ENCODE assay signal across 1 cellular context in the genomic region with DNA sequence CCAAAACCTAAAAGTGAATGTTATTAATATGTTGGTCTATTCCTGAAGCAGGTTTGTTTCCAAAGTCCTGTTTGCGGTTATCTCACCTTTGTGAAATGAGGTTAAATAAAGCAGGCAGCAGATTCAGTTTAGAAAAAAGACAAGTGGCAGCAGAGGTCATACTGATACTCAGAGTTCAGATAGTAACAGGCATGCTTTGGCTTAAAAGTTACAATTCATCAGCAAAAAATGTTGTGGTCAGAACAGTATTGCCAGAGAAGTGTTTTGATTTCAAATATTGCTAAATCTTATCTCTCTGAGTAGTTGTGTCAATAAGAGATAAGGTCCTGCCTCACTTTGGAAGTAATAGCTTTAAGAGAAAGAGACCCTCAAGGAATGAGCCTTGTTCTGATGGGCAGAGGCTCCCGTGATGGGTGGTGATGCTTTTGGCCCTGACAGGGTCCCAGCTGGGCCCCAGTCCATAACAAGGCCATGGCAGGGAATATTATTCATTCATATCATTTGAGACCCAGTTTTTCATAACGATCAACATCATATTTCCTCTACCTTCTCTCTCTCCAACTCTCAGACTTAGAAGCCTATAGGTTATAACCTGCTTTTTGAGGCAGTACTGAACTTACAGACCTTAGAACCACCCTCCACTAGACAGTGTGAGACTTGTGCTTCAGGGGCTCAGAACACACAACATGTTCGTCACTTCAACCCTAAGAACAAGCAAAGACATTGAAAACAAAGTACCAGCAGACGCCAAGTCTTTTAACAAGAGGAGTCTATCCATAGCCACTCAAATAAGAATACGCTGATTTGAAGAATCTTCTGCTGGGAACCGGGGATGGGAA.
TF ChIP-seq lines count a peak whose summit lies in the region.

No MANE protein-coding gene starts in this region.

TF ChIP-seq in A549, 52 proteins besides CTCF, POLR2A, EP300 and RAD21 (continued from another document):
- TF ChIP-seq, protein P1, sequence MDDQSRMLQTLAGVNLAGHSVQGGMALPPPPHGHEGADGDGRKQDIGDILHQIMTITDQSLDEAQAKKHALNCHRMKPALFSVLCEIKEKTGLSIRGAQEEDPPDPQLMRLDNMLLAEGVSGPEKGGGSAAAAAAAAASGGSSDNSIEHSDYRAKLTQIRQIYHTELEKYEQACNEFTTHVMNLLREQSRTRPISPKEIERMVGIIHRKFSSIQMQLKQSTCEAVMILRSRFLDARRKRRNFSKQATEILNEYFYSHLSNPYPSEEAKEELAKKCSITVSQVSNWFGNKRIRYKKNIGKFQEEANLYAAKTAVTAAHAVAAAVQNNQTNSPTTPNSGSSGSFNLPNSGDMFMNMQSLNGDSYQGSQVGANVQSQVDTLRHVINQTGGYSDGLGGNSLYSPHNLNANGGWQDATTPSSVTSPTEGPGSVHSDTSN (IDR thresholded peaks at IDR 0.05): no peak
- no peak for TF ChIP-seq ZC3H11A (IDR thresholded peaks at IDR 0.05)
- TF ChIP-seq, protein P2, sequence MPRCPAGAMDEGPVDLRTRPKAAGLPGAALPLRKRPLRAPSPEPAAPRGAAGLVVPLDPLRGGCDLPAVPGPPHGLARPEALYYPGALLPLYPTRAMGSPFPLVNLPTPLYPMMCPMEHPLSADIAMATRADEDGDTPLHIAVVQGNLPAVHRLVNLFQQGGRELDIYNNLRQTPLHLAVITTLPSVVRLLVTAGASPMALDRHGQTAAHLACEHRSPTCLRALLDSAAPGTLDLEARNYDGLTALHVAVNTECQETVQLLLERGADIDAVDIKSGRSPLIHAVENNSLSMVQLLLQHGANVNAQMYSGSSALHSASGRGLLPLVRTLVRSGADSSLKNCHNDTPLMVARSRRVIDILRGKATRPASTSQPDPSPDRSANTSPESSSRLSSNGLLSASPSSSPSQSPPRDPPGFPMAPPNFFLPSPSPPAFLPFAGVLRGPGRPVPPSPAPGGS (IDR thresholded peaks at IDR 0.05): peak; percentile 97; the same call in 2 of the 3 replicates
- TF ChIP-seq RARB (CRISPR knock-in tag; IDR thresholded peaks at IDR 0.05): 0 out of 2 replicates have a peak, but pooled peaks have one; percentile 46
- no peak for TF ChIP-seq TFCP2L1 (CRISPR knock-in tag; IDR thresholded peaks at IDR 0.05)
- TF ChIP-seq FOSB (CRISPR knock-in tag; IDR thresholded peaks at IDR 0.05): no peak
- TF ChIP-seq, protein P3, sequence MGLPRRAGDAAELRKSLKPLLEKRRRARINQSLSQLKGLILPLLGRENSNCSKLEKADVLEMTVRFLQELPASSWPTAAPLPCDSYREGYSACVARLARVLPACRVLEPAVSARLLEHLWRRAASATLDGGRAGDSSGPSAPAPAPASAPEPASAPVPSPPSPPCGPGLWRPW (IDR thresholded peaks at IDR 0.05): peak; percentile 76; the same call in 1 of the 2 replicates
- peak; percentile 88; a peak in 4 of 5 replicates for TF ChIP-seq JUN (IDR thresholded peaks at IDR 0.05)
- no peak for TF ChIP-seq HEYL (CRISPR knock-in tag; IDR thresholded peaks at IDR 0.05)
- TF ChIP-seq, protein P4, sequence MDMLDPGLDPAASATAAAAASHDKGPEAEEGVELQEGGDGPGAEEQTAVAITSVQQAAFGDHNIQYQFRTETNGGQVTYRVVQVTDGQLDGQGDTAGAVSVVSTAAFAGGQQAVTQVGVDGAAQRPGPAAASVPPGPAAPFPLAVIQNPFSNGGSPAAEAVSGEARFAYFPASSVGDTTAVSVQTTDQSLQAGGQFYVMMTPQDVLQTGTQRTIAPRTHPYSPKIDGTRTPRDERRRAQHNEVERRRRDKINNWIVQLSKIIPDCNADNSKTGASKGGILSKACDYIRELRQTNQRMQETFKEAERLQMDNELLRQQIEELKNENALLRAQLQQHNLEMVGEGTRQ (IDR thresholded peaks at IDR 0.05): no peak
- TF ChIP-seq, protein P5, sequence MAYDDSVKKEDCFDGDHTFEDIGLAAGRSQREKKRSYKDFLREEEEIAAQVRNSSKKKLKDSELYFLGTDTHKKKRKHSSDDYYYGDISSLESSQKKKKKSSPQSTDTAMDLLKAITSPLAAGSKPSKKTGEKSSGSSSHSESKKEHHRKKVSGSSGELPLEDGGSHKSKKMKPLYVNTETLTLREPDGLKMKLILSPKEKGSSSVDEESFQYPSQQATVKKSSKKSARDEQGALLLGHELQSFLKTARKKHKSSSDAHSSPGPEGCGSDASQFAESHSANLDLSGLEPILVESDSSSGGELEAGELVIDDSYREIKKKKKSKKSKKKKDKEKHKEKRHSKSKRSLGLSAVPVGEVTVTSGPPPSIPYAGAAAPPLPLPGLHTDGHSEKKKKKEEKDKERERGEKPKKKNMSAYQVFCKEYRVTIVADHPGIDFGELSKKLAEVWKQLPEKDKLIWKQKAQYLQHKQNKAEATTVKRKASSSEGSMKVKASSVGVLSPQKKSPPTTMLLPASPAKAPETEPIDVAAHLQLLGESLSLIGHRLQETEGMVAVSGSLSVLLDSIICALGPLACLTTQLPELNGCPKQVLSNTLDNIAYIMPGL (CRISPR knock-in tag; IDR thresholded peaks at IDR 0.05; ENCODE audit: borderline replicate concordance): no peak
- TF ChIP-seq MYC (IDR thresholded peaks at IDR 0.05; ENCODE audit: borderline replicate concordance, low read length): no peak
- TF ChIP-seq, protein P6, sequence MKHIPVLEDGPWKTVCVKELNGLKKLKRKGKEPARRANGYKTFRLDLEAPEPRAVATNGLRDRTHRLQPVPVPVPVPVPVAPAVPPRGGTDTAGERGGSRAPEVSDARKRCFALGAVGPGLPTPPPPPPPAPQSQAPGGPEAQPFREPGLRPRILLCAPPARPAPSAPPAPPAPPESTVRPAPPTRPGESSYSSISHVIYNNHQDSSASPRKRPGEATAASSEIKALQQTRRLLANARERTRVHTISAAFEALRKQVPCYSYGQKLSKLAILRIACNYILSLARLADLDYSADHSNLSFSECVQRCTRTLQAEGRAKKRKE (CRISPR knock-in tag; IDR thresholded peaks at IDR 0.05; ENCODE audit: low read depth): no peak
- TF ChIP-seq TP53 (CRISPR knock-in tag; IDR thresholded peaks at IDR 0.05): no peak
- TF ChIP-seq CBX2 (IDR thresholded peaks at IDR 0.05; ENCODE audit: borderline replicate concordance, low read depth): no peak
- peak; percentile 66; the same call in 1 of the 2 replicates for TF ChIP-seq FOXS1 (CRISPR knock-in tag; IDR thresholded peaks at IDR 0.05)
- TF ChIP-seq PHF8 (IDR thresholded peaks at IDR 0.05; ENCODE audit: borderline replicate concordance, low read depth): no peak
- TF ChIP-seq ZSCAN20 (CRISPR knock-in tag; IDR thresholded peaks at IDR 0.05): no peak
- TF ChIP-seq, protein P7, sequence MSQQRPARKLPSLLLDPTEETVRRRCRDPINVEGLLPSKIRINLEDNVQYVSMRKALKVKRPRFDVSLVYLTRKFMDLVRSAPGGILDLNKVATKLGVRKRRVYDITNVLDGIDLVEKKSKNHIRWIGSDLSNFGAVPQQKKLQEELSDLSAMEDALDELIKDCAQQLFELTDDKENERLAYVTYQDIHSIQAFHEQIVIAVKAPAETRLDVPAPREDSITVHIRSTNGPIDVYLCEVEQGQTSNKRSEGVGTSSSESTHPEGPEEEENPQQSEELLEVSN (IDR thresholded peaks at IDR 0.05; ENCODE audit: borderline replicate concordance, low read depth): no peak
- no peak for TF ChIP-seq KDM5A (IDR thresholded peaks at IDR 0.05)
- TF ChIP-seq BHLHE40 (IDR thresholded peaks at IDR 0.05; ENCODE audit: low read depth, low read length): no peak
- TF ChIP-seq EHF (CRISPR knock-in tag; IDR thresholded peaks at IDR 0.05): no peak
- peak; percentile 54; the same call in 2 of the 3 replicates for TF ChIP-seq SMC3 (IDR thresholded peaks at IDR 0.05)
- no peak for TF ChIP-seq HOXB13 (CRISPR knock-in tag; IDR thresholded peaks at IDR 0.05; ENCODE audit: low read depth)
- no peak for TF ChIP-seq POLR2AphosphoS2 (conservative IDR thresholded peaks at IDR 0.05; ENCODE audit: low read length)
- TF ChIP-seq NR3C1 (IDR thresholded peaks at IDR 0.05): no peak
- no peak for TF ChIP-seq RFX5 (IDR thresholded peaks at IDR 0.05)
- TF ChIP-seq RNF2 (IDR thresholded peaks at IDR 0.05; ENCODE audit: borderline replicate concordance, low read depth): no peak
- TF ChIP-seq MAFK (IDR thresholded peaks at IDR 0.05; ENCODE audit: partially characterized antibody): peak; percentile 72
- peak; percentile 90 for TF ChIP-seq FOSL2 (IDR thresholded peaks at IDR 0.05)
- peak; percentile 94 for TF ChIP-seq FOSL2 (CRISPR knock-in tag; IDR thresholded peaks at IDR 0.05)
- TF ChIP-seq NPAS2 (CRISPR knock-in tag; IDR thresholded peaks at IDR 0.05; ENCODE audit: borderline replicate concordance): no peak
- TF ChIP-seq HDAC2 (IDR thresholded peaks at IDR 0.05): no peak
- TF ChIP-seq ESRRA (IDR thresholded peaks at IDR 0.05; ENCODE audit: borderline replicate concordance, low read length): peak; percentile 43; the same call in 1 of the 2 replicates
- no peak for TF ChIP-seq EHMT2 (IDR thresholded peaks at IDR 0.05; ENCODE audit: low read depth)
- TF ChIP-seq CHD2 (IDR thresholded peaks at IDR 0.05; ENCODE audit: low read length, partially characterized antibody): no peak
- peak; percentile 97 for TF ChIP-seq JUNB (IDR thresholded peaks at IDR 0.05)
- TF ChIP-seq ZFP36 (IDR thresholded peaks at IDR 0.05; ENCODE audit: borderline replicate concordance, partially characterized antibody): peak; percentile 70
